Comparison of ENCODE assay signal across 1 cellular context in the genomic region with DNA sequence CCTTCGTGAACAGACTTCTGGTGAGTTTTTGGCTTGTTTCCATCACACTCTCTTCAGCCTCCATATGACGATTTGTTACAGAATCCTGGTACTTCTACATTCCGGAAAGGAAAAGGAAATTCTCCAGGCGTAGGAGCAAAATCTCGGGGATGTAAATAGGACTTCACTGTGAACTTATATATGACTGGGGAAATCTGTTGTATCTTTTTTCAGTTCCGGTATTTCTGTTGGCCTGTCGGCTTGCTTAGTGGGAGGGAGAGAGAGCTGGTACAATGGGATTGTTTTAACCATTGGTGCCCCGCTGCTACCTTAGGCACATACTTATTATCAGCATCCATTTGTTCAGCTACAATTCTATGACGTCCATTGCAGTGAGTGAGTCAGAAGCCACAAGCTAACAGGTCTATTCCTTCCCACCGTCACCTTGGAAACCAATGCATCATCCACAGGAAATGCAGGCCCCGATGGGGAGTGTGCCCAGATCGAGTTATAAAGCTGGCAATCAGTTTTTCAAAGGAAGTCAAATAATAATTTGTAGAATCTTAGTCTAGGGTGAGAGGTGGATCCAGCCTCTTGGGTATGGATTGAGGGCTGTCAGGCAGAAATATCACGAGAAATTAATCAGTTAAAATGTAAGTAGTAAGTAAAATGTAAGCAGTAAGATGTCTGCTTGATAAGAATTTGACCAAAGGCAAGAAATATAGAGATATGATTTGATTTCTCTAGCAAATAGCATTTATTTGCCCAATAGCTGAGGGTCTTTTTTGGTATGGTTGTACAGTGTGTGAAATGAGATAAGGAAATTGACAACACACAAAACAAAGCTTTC.
A peak's percentile ranks its signal among the peaks of the same experiment; 100 is the strongest.
TF ChIP-seq lines count a peak whose summit lies in the region.

No MANE protein-coding gene starts in this region.

TF ChIP-seq in A549, 52 proteins besides CTCF, POLR2A, EP300 and RAD21 (continued from another document):
- TF ChIP-seq, protein P1, sequence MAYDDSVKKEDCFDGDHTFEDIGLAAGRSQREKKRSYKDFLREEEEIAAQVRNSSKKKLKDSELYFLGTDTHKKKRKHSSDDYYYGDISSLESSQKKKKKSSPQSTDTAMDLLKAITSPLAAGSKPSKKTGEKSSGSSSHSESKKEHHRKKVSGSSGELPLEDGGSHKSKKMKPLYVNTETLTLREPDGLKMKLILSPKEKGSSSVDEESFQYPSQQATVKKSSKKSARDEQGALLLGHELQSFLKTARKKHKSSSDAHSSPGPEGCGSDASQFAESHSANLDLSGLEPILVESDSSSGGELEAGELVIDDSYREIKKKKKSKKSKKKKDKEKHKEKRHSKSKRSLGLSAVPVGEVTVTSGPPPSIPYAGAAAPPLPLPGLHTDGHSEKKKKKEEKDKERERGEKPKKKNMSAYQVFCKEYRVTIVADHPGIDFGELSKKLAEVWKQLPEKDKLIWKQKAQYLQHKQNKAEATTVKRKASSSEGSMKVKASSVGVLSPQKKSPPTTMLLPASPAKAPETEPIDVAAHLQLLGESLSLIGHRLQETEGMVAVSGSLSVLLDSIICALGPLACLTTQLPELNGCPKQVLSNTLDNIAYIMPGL (CRISPR knock-in tag; IDR thresholded peaks at IDR 0.05; ENCODE audit: borderline replicate concordance), result no peak; the same call in 1 of the 2 replicates
- TF ChIP-seq, protein P2, sequence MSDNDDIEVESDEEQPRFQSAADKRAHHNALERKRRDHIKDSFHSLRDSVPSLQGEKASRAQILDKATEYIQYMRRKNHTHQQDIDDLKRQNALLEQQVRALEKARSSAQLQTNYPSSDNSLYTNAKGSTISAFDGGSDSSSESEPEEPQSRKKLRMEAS (IDR thresholded peaks at IDR 0.05), result peak; percentile 76
- TF ChIP-seq JUN (IDR thresholded peaks at IDR 0.05) (peak; percentile 74 to 86; a peak in 4 of 5 replicates), RARB (CRISPR knock-in tag; IDR thresholded peaks at IDR 0.05) (no peak), PBX3 (IDR thresholded peaks at IDR 0.05) (0 out of 2 replicates have a peak, but pooled peaks have one; percentile 15), HOXB5 (CRISPR knock-in tag; IDR thresholded peaks at IDR 0.05) (0 out of 2 replicates have a peak, but pooled peaks have one; percentile 34), BCL3 (IDR thresholded peaks at IDR 0.05) (peak; percentile 25; the same call in 1 of the 3 replicates), FOXS1 (CRISPR knock-in tag; IDR thresholded peaks at IDR 0.05) (no peak), CBX2 (IDR thresholded peaks at IDR 0.05; ENCODE audit: borderline replicate concordance, low read depth) (no peak), HDAC2 (IDR thresholded peaks at IDR 0.05) (no peak), GATA3 (IDR thresholded peaks at IDR 0.05; ENCODE audit: borderline replicate concordance) (peak; percentile 77; the same call in 1 of the 2 replicates), RFX5 (IDR thresholded peaks at IDR 0.05) (peak; percentile 36; the same call in 1 of the 2 replicates), EHMT2 (IDR thresholded peaks at IDR 0.05; ENCODE audit: low read depth) (no peak), MYC (IDR thresholded peaks at IDR 0.05; ENCODE audit: borderline replicate concordance, low read length) (no peak), HEYL (CRISPR knock-in tag; IDR thresholded peaks at IDR 0.05) (0 out of 2 replicates have a peak, but pooled peaks have one; percentile 37), TFCP2L1 (CRISPR knock-in tag; IDR thresholded peaks at IDR 0.05) (no peak), FOSL2 (IDR thresholded peaks at IDR 0.05) (peak; percentile 60), FOSL2 (CRISPR knock-in tag; IDR thresholded peaks at IDR 0.05) (peak; percentile 94), CEBPB (IDR thresholded peaks at IDR 0.05) (no peak), ZNF302 (CRISPR knock-in tag; IDR thresholded peaks at IDR 0.05) (no peak), EHF (CRISPR knock-in tag; IDR thresholded peaks at IDR 0.05) (0 out of 2 replicates have a peak, but pooled peaks have one; percentile 46), SMC3 (IDR thresholded peaks at IDR 0.05) (peak; percentile 33), HOXA7 (CRISPR knock-in tag; IDR thresholded peaks at IDR 0.05) (0 out of 2 replicates have a peak, but pooled peaks have one; percentile 9), PHF8 (IDR thresholded peaks at IDR 0.05; ENCODE audit: borderline replicate concordance, low read depth) (no peak), ZC3H11A (IDR thresholded peaks at IDR 0.05) (no peak), JUNB (IDR thresholded peaks at IDR 0.05) (peak; percentile 78), POLR2AphosphoS2 (conservative IDR thresholded peaks at IDR 0.05; ENCODE audit: low read length) (no peak), KDM5A (IDR thresholded peaks at IDR 0.05) (no peak), CHD2 (IDR thresholded peaks at IDR 0.05; ENCODE audit: low read length, partially characterized antibody) (no peak), CBX8 (IDR thresholded peaks at IDR 0.05) (no peak), FOSB (CRISPR knock-in tag; IDR thresholded peaks at IDR 0.05) (no peak), E2F6 (IDR thresholded peaks at IDR 0.05; ENCODE audit: borderline replicate concordance, low read depth) (peak; percentile 37; the same call in 1 of the 2 replicates), HOXB13 (CRISPR knock-in tag; IDR thresholded peaks at IDR 0.05; ENCODE audit: low read depth) (no peak), NPAS2 (CRISPR knock-in tag; IDR thresholded peaks at IDR 0.05; ENCODE audit: borderline replicate concordance) (no peak)
- TF ChIP-seq, protein P3, sequence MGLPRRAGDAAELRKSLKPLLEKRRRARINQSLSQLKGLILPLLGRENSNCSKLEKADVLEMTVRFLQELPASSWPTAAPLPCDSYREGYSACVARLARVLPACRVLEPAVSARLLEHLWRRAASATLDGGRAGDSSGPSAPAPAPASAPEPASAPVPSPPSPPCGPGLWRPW (IDR thresholded peaks at IDR 0.05), result no peak
- TF ChIP-seq, protein P4, sequence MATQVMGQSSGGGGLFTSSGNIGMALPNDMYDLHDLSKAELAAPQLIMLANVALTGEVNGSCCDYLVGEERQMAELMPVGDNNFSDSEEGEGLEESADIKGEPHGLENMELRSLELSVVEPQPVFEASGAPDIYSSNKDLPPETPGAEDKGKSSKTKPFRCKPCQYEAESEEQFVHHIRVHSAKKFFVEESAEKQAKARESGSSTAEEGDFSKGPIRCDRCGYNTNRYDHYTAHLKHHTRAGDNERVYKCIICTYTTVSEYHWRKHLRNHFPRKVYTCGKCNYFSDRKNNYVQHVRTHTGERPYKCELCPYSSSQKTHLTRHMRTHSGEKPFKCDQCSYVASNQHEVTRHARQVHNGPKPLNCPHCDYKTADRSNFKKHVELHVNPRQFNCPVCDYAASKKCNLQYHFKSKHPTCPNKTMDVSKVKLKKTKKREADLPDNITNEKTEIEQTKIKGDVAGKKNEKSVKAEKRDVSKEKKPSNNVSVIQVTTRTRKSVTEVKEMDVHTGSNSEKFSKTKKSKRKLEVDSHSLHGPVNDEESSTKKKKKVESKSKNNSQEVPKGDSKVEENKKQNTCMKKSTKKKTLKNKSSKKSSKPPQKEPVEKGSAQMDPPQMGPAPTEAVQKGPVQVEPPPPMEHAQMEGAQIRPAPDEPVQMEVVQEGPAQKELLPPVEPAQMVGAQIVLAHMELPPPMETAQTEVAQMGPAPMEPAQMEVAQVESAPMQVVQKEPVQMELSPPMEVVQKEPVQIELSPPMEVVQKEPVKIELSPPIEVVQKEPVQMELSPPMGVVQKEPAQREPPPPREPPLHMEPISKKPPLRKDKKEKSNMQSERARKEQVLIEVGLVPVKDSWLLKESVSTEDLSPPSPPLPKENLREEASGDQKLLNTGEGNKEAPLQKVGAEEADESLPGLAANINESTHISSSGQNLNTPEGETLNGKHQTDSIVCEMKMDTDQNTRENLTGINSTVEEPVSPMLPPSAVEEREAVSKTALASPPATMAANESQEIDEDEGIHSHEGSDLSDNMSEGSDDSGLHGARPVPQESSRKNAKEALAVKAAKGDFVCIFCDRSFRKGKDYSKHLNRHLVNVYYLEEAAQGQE (IDR thresholded peaks at IDR 0.05), result no peak; the same call in 1 of the 2 replicates
